In the genomic region with DNA sequence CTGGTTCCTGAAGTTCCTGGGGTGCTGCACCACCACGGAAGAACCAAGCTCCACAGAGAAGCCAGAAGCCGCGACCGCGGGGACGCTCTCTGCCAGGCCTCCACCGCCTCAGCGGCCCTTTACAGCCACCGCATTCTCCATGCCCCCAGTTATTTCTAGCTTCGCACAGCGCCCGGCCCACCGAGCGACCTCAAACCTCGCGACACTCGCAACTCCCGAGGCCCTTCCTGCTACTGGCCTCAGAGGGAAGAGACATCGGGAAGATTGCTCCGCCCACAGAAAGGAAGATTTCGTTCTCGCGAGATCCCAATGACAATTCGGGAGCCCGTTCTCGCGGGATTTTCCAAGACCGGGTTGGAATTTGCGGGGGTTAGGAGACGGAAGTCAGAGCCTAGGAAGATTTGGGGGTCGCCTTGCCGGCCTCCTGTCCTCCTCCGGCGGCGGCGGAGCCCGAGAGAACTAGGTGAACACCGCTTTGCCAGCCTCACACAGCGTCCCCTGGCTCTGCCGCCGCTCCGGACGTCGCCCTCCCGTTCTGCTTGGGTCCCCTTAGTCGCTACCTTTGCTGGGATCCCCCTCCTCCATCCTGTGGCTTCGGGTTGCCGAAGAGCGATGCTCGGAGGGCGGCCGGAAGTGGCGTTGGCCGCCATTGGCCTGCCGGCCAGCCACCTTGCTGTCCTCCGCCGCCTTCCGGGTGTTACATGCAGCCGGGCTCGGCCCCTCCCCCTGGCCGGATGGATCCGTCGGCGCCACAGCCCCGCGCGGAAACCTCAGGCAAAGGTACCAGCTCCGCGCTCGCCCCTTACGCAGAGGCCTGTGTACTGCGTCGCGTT, we compare ENCODE assay signal across 8 cellular contexts. TPM values are rescaled to one million over a fixed set of nuclear protein-coding genes. Genes with fewer than 3 reads are reported as not detected.
DNase-seq lines count a peak whose midpoint lies in the region; ATAC-seq and TF ChIP-seq lines count a peak whose summit lies in the region.

A gene with protein sequence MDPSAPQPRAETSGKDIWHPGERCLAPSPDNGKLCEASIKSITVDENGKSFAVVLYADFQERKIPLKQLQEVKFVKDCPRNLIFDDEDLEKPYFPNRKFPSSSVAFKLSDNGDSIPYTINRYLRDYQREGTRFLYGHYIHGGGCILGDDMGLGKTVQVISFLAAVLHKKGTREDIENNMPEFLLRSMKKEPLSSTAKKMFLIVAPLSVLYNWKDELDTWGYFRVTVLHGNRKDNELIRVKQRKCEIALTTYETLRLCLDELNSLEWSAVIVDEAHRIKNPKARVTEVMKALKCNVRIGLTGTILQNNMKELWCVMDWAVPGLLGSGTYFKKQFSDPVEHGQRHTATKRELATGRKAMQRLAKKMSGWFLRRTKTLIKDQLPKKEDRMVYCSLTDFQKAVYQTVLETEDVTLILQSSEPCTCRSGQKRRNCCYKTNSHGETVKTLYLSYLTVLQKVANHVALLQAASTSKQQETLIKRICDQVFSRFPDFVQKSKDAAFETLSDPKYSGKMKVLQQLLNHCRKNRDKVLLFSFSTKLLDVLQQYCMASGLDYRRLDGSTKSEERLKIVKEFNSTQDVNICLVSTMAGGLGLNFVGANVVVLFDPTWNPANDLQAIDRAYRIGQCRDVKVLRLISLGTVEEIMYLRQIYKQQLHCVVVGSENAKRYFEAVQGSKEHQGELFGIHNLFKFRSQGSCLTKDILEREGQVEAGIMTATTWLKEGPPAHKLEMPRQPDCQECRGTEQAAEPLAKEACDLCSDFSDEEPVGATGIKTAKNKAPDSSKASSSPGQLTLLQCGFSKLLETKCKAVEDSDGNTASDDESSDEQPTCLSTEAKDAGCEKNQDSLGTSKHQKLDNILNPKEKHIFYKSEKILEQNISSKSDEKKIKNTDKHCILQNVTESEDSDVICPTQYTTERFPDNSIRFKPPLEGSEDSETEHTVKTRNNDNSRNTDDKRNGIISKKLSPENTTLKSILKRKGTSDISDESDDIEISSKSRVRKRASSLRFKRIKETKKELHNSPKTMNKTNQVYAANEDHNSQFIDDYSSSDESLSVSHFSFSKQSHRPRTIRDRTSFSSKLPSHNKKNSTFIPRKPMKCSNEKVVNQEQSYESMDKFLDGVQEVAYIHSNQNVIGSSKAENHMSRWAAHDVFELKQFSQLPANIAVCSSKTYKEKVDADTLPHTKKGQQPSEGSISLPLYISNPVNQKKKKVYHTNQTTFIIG (N-terminal part only) (plus strand): TSS at position 387 of the 833 bp plus-strand sequence. CDS start 348 bp downstream, at position 735.

- no peaks in the 10 kb centered on the region for H3K27me3 ChIP-seq in left ventricle myocardium inferior (ENCODE audit: low read depth)

- peaks cover 19% of the 10 kb centered on the region for H3K36me3 ChIP-seq in left ventricle myocardium inferior

- intact Hi-C loops in T-helper 2 cell treated with Interferon-gamma antibody and Interleukin-4, amounts not matched to agents 100 ng/mL and 5 ng/mL, for 36 hours (cut with micrococcal nuclease) = loop anchor here (1.0 to 5.0 kb wide), 8 partner anchors 23 to 543 kb away; a partner anchor contains a TSS
- intact Hi-C loops in left ventricle myocardium inferior (cut with micrococcal nuclease) = no loop called here

- ATAC-seq in GM18519 (IDR thresholded peaks at IDR 0.05; ENCODE audit: low FRiP score, unreplicated experiment) (peak; percentile 64), HG02981 (IDR thresholded peaks at IDR 0.05; ENCODE audit: unreplicated experiment) (peak; percentile 83)

- H3K27ac ChIP-seq in angular gyrus (ENCODE audit: low read depth, low read length) (peak within 1 kb of the TSS; percentile 99), left ventricle myocardium inferior (replicated peaks) (no peak within 1 kb of the TSS)

- peaks cover 34% of the 10 kb centered on the region for H3K4me1 ChIP-seq in left ventricle myocardium inferior

- no peaks in the 10 kb centered on the region for H3K9me3 ChIP-seq in left ventricle myocardium inferior (replicated peaks)

- peak; percentile 32 for TF ChIP-seq CTCF in left ventricle myocardium inferior (IDR thresholded peaks at IDR 0.05; ENCODE audit: borderline replicate concordance)

- peak; percentile 98 for DNase-seq in NCI-H2029 (lab: John Stamatoyannopoulos, UW)
- DNase-seq in left ventricle myocardium inferior = peak; percentile 94
- peak; percentile 98 for DNase-seq in renal cortical epithelial cell (ENCODE audit: low read depth)
- DNase-seq in NCI-H146 (lab: John Stamatoyannopoulos, UW) = no peak

- no peak within 1 kb of the TSS for H3K4me3 ChIP-seq in left ventricle myocardium inferior

RNA-seq across cellular contexts. Expression of the gene that starts here (rescaled TPM):
- 32.3 and 39.3 TPM in 2 replicates for total RNA-seq in T-helper 2 cell treated with Interferon-gamma antibody and Interleukin-4, amounts not matched to agents 100 ng/mL and 5 ng/mL, for 36 hours
- total RNA-seq in left ventricle myocardium inferior = 21.7 TPM
- total RNA-seq in renal cortical epithelial cell = 55.4 and 146 TPM in 2 replicates
